ENCODE assay signal across 6 cellular contexts in genomic region chr10:81200801-81201200, GRCh38.
"Had no signal": no experiment of that assay in that cellular context is flagged by ENCODE, and none has a peak within 500 bp of the region (broad histone marks: within the 10 kb centered on the region; RNA-seq: fewer than 3 reads in every experiment).

No MANE protein-coding gene starts in this region.

- ATAC-seq: K562 had no signal

- H3K27ac ChIP-seq: HL-60 had no signal

- H3K4me3 ChIP-seq: K562 had no signal

- FAIRE-seq: HTR-8/SVneo, K562 had no signal

- DNase-seq: IMR-90, KBM-7, KG1 had no signal
